1 cellular context compared by ENCODE assay signal in genomic region chr15:70491641-70492040, GRCh38.
TF ChIP-seq lines count a peak whose summit lies in the region.

No MANE protein-coding gene starts in this region.

TF ChIP-seq in HCT116, 20 proteins besides CTCF, POLR2A, EP300 and RAD21 (continued from another document):
- TF ChIP-seq, protein P1, sequence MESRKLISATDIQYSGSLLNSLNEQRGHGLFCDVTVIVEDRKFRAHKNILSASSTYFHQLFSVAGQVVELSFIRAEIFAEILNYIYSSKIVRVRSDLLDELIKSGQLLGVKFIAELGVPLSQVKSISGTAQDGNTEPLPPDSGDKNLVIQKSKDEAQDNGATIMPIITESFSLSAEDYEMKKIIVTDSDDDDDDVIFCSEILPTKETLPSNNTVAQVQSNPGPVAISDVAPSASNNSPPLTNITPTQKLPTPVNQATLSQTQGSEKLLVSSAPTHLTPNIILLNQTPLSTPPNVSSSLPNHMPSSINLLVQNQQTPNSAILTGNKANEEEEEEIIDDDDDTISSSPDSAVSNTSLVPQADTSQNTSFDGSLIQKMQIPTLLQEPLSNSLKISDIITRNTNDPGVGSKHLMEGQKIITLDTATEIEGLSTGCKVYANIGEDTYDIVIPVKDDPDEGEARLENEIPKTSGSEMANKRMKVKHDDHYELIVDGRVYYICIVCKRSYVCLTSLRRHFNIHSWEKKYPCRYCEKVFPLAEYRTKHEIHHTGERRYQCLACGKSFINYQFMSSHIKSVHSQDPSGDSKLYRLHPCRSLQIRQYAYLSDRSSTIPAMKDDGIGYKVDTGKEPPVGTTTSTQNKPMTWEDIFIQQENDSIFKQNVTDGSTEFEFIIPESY (IDR thresholded peaks at IDR 0.05; ENCODE audit: extremely low read depth, insufficient replicate concordance, low read length): no peak
- TF ChIP-seq ZNF274 (IDR thresholded peaks at IDR 0.05; ENCODE audit: low read depth, low read length): no peak
- no peak for TF ChIP-seq ZFX (IDR thresholded peaks at IDR 0.05)
- no peak for TF ChIP-seq CBX3 (IDR thresholded peaks at IDR 0.05; ENCODE audit: low read depth)
- TF ChIP-seq ELF1 (IDR thresholded peaks at IDR 0.05; ENCODE audit: borderline replicate concordance, low read depth): no peak
